In the genomic region with DNA sequence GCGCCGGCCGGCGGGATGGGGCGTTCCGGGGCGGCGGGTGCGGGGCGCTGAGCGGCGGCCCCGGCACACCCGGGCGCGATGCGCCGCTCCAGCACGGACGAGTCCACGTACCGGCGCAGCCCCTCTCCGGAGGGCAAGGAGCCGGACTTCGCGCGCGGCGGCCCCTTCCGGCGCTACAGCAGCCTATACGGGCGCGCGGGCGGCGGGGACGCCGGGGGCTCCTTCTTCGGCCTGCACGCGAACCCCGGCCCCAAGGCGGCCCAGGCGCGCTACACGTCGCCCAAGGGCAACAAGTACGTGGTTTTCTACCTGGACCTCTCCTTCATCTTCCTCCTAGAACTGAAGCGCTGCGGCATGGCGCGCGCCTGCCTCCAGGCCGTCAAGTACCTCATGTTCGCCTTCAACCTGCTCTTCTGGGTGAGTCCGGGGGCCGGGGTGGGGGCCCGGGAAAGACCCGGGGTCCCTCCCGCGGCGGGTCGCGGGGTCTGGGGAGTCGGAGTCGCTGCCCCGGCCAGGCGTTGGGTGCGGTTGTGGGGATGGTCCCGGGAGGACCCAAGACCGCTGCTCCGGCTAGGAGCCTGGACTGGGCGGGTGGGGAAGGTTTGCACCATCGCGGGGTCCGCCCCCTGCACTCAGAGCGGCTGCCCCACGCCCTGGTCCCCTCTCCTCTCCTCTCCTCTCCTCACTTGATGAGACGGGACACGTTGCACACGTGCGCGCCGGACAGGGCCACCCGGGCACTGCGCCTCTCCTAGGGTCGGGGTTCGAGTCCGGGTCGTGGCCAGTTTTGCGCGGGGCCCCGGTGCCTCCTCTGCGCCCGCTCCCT, we compare ENCODE assay signal across 10 cellular contexts. TPM values are rescaled to one million over a fixed set of nuclear protein-coding genes. Genes with fewer than 3 reads are reported as not detected.
DNase-seq lines count a peak whose midpoint lies in the region; ATAC-seq and TF ChIP-seq lines count a peak whose summit lies in the region.
"Had no signal": no experiment of that assay in that cellular context is flagged by ENCODE, and none has a peak within 500 bp of the region (broad histone marks: within the 10 kb centered on the region; RNA-seq: fewer than 3 reads in every experiment).

No MANE protein-coding gene starts in this region.

- no peak for ATAC-seq in body of pancreas
- ATAC-seq: left colon had no signal

- H3K9ac ChIP-seq in HUES6 (ENCODE audit: low read length), result no peak overlapping the region
- H3K9ac ChIP-seq in endocrine pancreas (ENCODE audit: control insufficient read depth, insufficient read depth, low read length), result peak overlapping the region; percentile 49

- WGBS in body of pancreas, 2 donors, result 39 to 65% methylated on average over 13 to 61 of the region's 97 CpGs

- H3K36me3 ChIP-seq in HUES6 (ENCODE audit: control insufficient read depth, insufficient read depth, low read length) (no peaks in the 10 kb centered on the region), endocrine pancreas (ENCODE audit: control insufficient read depth, insufficient read depth, low read length) (no peaks in the 10 kb centered on the region), neutrophil (no peaks in the 10 kb centered on the region), body of pancreas (replicated peaks in 1 of 2; ENCODE audit: insufficient read depth in 1 of 2, low read depth in 2 of 2) (no peaks in the 10 kb centered on the region)

- H3K27me3 ChIP-seq in HUES6 (ENCODE audit: control insufficient read depth, insufficient read depth, low read length) (peaks cover 30% of the 10 kb centered on the region; the same call in 1 of the 2 replicates), endocrine pancreas (ENCODE audit: control insufficient read depth, insufficient read depth, low read length) (no peaks in the 10 kb centered on the region), neutrophil (peaks cover 68% of the 10 kb centered on the region), body of pancreas (peaks cover 0 to 6% of the 10 kb centered on the region in 2 donors)

- DNase-seq in erythroblast (lab: John Stamatoyannopoulos, UW) (no peak), body of pancreas (no peak), SHP77 (lab: John Stamatoyannopoulos, UW) (no peak), kidney tubule cell (ENCODE audit: low spot score) (no peak)
- DNase-seq: NCI-H524 treated with DMSO at 0.1 percent for 48 hours had no signal

- H3K4me1 ChIP-seq in HUES6 (ENCODE audit: control insufficient read depth, insufficient read depth, low read length), result peaks cover 42% of the 10 kb centered on the region
- no peaks in the 10 kb centered on the region for H3K4me1 ChIP-seq in endocrine pancreas (ENCODE audit: control insufficient read depth, insufficient read depth, low read length)
- H3K4me1 ChIP-seq in neutrophil (ENCODE audit: control insufficient read depth in 1 of 2, insufficient read depth in 1 of 2, low read depth in 1 of 2, low read length in 1 of 2), result peaks cover 13 to 15% of the 10 kb centered on the region in 2 experiments
- peaks cover 40% of the 10 kb centered on the region for H3K4me1 ChIP-seq in body of pancreas

- TF ChIP-seq POLR2A in erythroblast (IDR thresholded peaks at IDR 0.05; ENCODE audit: low read length), result no peak
- no peak for TF ChIP-seq POLR2A in body of pancreas (IDR thresholded peaks at IDR 0.05)

- H3K4me3 ChIP-seq in HUES6 (ENCODE audit: low read depth, low read length), result peak overlapping the region; percentile 68
- no peak overlapping the region for H3K4me3 ChIP-seq in endocrine pancreas (ENCODE audit: control insufficient read depth, insufficient read depth, low read length)
- peak overlapping the region; percentile 41 to 59 for H3K4me3 ChIP-seq in neutrophil (ENCODE audit: low read depth in 1 of 2, low read length in 1 of 2)
- no peak overlapping the region for H3K4me3 ChIP-seq in body of pancreas

- H3K27ac ChIP-seq in C4-2B (peak overlapping the region; percentile 36), HUES6 (ENCODE audit: low read depth, low read length) (no peak overlapping the region), neutrophil (no peak overlapping the region), body of pancreas (no peak overlapping the region)

- intact Hi-C loops in body of pancreas (cut with DNase I), result loop anchor here (2.0 to 5.0 kb wide), 2 partner anchors 72 to 203 kb away; no protein-coding TSS in a partner anchor

- TF ChIP-seq CTCF in C4-2B (conservative IDR thresholded peaks at IDR 0.05) (no peak), neutrophil (IDR thresholded peaks at IDR 0.05) (no peak), body of pancreas (IDR thresholded peaks at IDR 0.05) (no peak)

- H3K9me3 ChIP-seq in HUES6 (ENCODE audit: control insufficient read depth, insufficient read depth, low read depth, low read length) (no peaks in the 10 kb centered on the region), endocrine pancreas (ENCODE audit: control insufficient read depth, low read length) (no peaks in the 10 kb centered on the region), neutrophil (no peaks in the 10 kb centered on the region), body of pancreas (no peaks in the 10 kb centered on the region)

RNA-seq across cellular contexts. Expression of a gene that starts 7.5 kb away (rescaled TPM):
- total RNA-seq in body of pancreas, result 10 to 100 TPM; 44.9 to 87.7 TPM

RNA-seq across cellular contexts. Expression of a gene that starts 7.8 kb away (rescaled TPM):
- 10 to 100 TPM; 33.5 to 83.4 TPM for total RNA-seq in body of pancreas

RNA-seq across cellular contexts. Expression of a gene that starts 17.4 kb away (rescaled TPM):
- total RNA-seq in body of pancreas, result 100 to 1,000 TPM; 152 to 282 TPM

RNA-seq across cellular contexts. Expression of a gene that starts 22.4 kb away (rescaled TPM):
- 100 to 1,000 TPM; 134 to 368 TPM for total RNA-seq in body of pancreas

RNA-seq across cellular contexts. Expression of a gene that starts 31.4 kb away (rescaled TPM):
- total RNA-seq in body of pancreas, result 100 to 1,000 TPM in 1 of 2 donors, 10 to 100 TPM in 1; 72.1 to 351 TPM

Comparison
In these comparisons a context has a peak if more than half of its experiments do, and no peak if none do; other contexts are left out.
1. H3K4me3 ChIP-seq: peak in HUES6 (single experiment) and neutrophil (2 of 2); none in endocrine pancreas (single experiment) and body of pancreas (0 of 2).